22 cellular contexts compared by ENCODE assay signal in genomic region chr12:73374360-73374759, GRCh38.
"Had no signal": no experiment of that assay in that cellular context is flagged by ENCODE, and none has a peak within 500 bp of the region (broad histone marks: within the 10 kb centered on the region; RNA-seq: fewer than 3 reads in every experiment).

No MANE protein-coding gene starts in this region.

- H3K4me1 ChIP-seq: esophagus muscularis mucosa, foreskin keratinocyte, gastroesophageal sphincter, heart right ventricle, left lung, lower lobe of right lung had no signal

- H3K36me3 ChIP-seq: esophagus muscularis mucosa, gastroesophageal sphincter, heart right ventricle, left lung, lower lobe of right lung had no signal

- ATAC-seq: foreskin keratinocyte, gastroesophageal sphincter, heart right ventricle, left cardiac atrium, left lung, left ventricle myocardium superior, lower lobe of right lung, mucosa of descending colon had no signal

- H3K4me3 ChIP-seq: coronary artery, dorsolateral prefrontal cortex, esophagus muscularis mucosa, gastroesophageal sphincter, heart right ventricle, left lung, lower lobe of right lung, mucosa of descending colon had no signal

- DNase-seq: dermis blood vessel endothelial cell; dorsolateral prefrontal cortex; effector CD4-positive, alpha-beta T cell; effector memory CD4-positive, alpha-beta T cell; foreskin keratinocyte; glutamatergic neuron; head of caudate nucleus; heart right ventricle; hippocampal formation; left cardiac atrium; left lung; left ventricle myocardium superior; lower lobe of right lung; mesenchymal stem cell; mucosa of descending colon; naive B cell had no signal

- H3K27ac ChIP-seq: coronary artery, dorsolateral prefrontal cortex, esophagus muscularis mucosa, foreskin keratinocyte, gastroesophageal sphincter, heart right ventricle, left lung, lower lobe of right lung had no signal

- FAIRE-seq: colon, endothelial cell of umbilical vein, keratinocyte had no signal

- H3K9me3 ChIP-seq: esophagus muscularis mucosa, gastroesophageal sphincter, lower lobe of right lung, mucosa of descending colon had no signal

- H3K27me3 ChIP-seq: dorsolateral prefrontal cortex, esophagus muscularis mucosa, foreskin keratinocyte, gastroesophageal sphincter, heart right ventricle, left lung had no signal
